11 cellular contexts compared by ENCODE assay signal in the genomic region with DNA sequence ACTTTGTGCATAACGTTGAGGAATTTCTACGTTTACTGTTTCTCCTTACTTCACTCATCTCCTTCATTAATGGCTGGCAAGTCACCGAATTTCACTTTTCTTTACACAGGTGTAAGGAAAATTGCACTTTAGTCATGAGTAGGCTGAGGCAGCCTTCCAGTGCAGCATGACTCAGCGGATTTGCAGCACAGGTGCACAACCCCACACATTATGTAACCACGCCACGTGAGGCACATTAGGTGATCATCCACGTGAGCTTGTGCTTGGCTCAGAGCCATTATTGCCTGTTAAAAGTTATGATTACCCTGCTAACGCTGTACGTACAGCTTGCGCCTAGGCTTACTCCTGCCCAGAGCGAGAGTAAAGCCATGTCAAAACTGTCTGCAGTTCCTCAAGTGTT.
DNase-seq lines count a peak whose midpoint lies in the region; ATAC-seq, FAIRE-seq and TF ChIP-seq lines count a peak whose summit lies in the region.
"Had no signal": no experiment of that assay in that cellular context is flagged by ENCODE, and none has a peak within 500 bp of the region (broad histone marks: within the 10 kb centered on the region; RNA-seq: fewer than 3 reads in every experiment).

No MANE protein-coding gene starts in this region.

- intact Hi-C loops in IMR-90 (cut with micrococcal nuclease) = no loop called here

- TF ChIP-seq CTCF in IMR-90 (conservative IDR thresholded peaks at IDR 0.05; ENCODE audit: low read depth, low read length) = no peak
- no peak for TF ChIP-seq CTCF in bronchial epithelial cell (IDR thresholded peaks at IDR 0.05; ENCODE audit: insufficient read depth, low read length, severe bottlenecking)

- no peak overlapping the region for H3K4ac ChIP-seq in IMR-90 (ENCODE audit: low read depth, low read length)

- no peak overlapping the region for H2AK9ac ChIP-seq in IMR-90 (replicated peaks; ENCODE audit: low read depth, low read length, poor library complexity)

- dilution Hi-C loops in IMR-90 (cut with HindIII; ENCODE audit: low sequenced_read_pairs, unreplicated experiment) = no loop called here

- H3K14ac ChIP-seq in IMR-90 (replicated peaks; ENCODE audit: low read depth, low read length) = no peak overlapping the region

- no peaks in the 10 kb centered on the region for H3K79me2 ChIP-seq in GM23248 (ENCODE audit: insufficient read depth)

- CTCF ChIA-PET in IMR-90 (lab: Yijun Ruan, JAX) = no interaction called here

- no peak for ATAC-seq in IMR-90 (ENCODE audit: low read depth)
- ATAC-seq in HG02759 (IDR thresholded peaks at IDR 0.05; ENCODE audit: unreplicated experiment) = no peak
- ATAC-seq: activated naive CD8-positive, alpha-beta T cell treated with anti-CD3 and anti-CD28 coated beads, Interleukin-2, amount 50 U/mL, for 24 hours had no signal

- no peak overlapping the region for H2BK20ac ChIP-seq in IMR-90 (ENCODE audit: low read depth, low read length)

- no peak overlapping the region for H4K91ac ChIP-seq in IMR-90 (ENCODE audit: insufficient read depth, low read depth, low read length)

- H3K4me1 ChIP-seq in IMR-90 (ENCODE audit: control insufficient read depth, insufficient read depth, low read length) (no peaks in the 10 kb centered on the region), GM23248 (ENCODE audit: insufficient read depth) (no peaks in the 10 kb centered on the region)

- no peak overlapping the region for H3K4me2 ChIP-seq in IMR-90 (ENCODE audit: low read depth, low read length)
- no peak overlapping the region for H3K4me2 ChIP-seq in GM23248 (ENCODE audit: unreplicated experiment)

- H3K56ac ChIP-seq in IMR-90 (ENCODE audit: extremely low read depth, insufficient read depth, low read length) = no peak overlapping the region

- H3K9me2 ChIP-seq in GM23248 (ENCODE audit: insufficient read depth) = no peaks in the 10 kb centered on the region

- H3K36me3 ChIP-seq in IMR-90 (ENCODE audit: control insufficient read depth, insufficient read depth, low read length) (no peaks in the 10 kb centered on the region), bronchial epithelial cell (ENCODE audit: control insufficient read depth, insufficient read depth, low read length) (no peaks in the 10 kb centered on the region), GM23248 (ENCODE audit: low read depth) (no peaks in the 10 kb centered on the region)

- no peak for TF ChIP-seq POLR2A in IMR-90 (IDR thresholded peaks at IDR 0.05; ENCODE audit: low read depth, low read length)

- POLR2A ChIA-PET in IMR-90 (lab: Charles Lee; ENCODE audit: unreplicated experiment) = no interaction called here

- H2AFZ ChIP-seq in IMR-90 (replicated peaks; ENCODE audit: low read length, poor library complexity) (no peak overlapping the region), GM23248 (no peak overlapping the region)

- BruUV-seq in IMR-90 (replicated peaks; lab: Mats Ljungman, UMichigan) = no TSS peak

- no peak overlapping the region for H4K5ac ChIP-seq in IMR-90 (ENCODE audit: low read depth, low read length)

- no peak overlapping the region for H2AK5ac ChIP-seq in IMR-90 (ENCODE audit: low read depth, low read length)

- no peak overlapping the region for H2BK5ac ChIP-seq in IMR-90 (ENCODE audit: low read depth, low read length, poor library complexity, severe bottlenecking)

- H4K20me1 ChIP-seq in IMR-90 (ENCODE audit: insufficient read depth, low read length) = no peaks in the 10 kb centered on the region
- H4K20me1 ChIP-seq in GM23248 (ENCODE audit: insufficient read depth) = no peaks in the 10 kb centered on the region

- TF ChIP-seq RAD21 in IMR-90 (IDR thresholded peaks at IDR 0.05; ENCODE audit: low read length) = no peak

- no peak overlapping the region for H4K8ac ChIP-seq in IMR-90 (ENCODE audit: low read depth in 2 of 2, low read length in 2 of 2)

- H3K4me3 ChIP-seq in IMR-90 (ENCODE audit: insufficient read depth, low read depth, low read length) (no peak overlapping the region), bronchial epithelial cell (ENCODE audit: low read depth, low read length) (no peak overlapping the region), GM23248 (no peak overlapping the region)

- whole genome bisulfite sequencing in IMR-90 (ENCODE audit: extremely low coverage in 2 of 2, insufficient read length in 1 of 2), 2 experiments = 17% methylated on average over 1 of the region's 11 CpGs; no CpG with 5 or more reads in 1 of the 2 experiments
- 44 to 55% methylated on average over 11 of the region's 11 CpGs for WGBS in GM23248 (ENCODE audit: low coverage in 1 of 2, low lambda C conversion rate in 2 of 2, missing lambda C conversion rate in 2 of 2), 2 experiments

- H3K27me3 ChIP-seq in IMR-90 (ENCODE audit: control insufficient read depth, insufficient read depth, low read length) = no peaks in the 10 kb centered on the region
- H3K27me3 ChIP-seq in bronchial epithelial cell (ENCODE audit: control insufficient read depth, insufficient read depth, low read length) = no peaks in the 10 kb centered on the region
- H3K27me3 ChIP-seq in GM23248 (replicated peaks; ENCODE audit: insufficient read depth) = no peaks in the 10 kb centered on the region

- no peak overlapping the region for H3K23ac ChIP-seq in IMR-90 (ENCODE audit: low read depth, low read length)

- FAIRE-seq in bronchial epithelial cell (lab: Jason Lieb, UNC) = peak; percentile 83

- no peak overlapping the region for H3K9ac ChIP-seq in IMR-90 (ENCODE audit: low read depth, low read length)
- no peak overlapping the region for H3K9ac ChIP-seq in GM23248

- H3F3A ChIP-seq in GM23248 (ENCODE audit: insufficient read depth) = no peaks in the 10 kb centered on the region

- no peak overlapping the region for H2BK120ac ChIP-seq in IMR-90 (ENCODE audit: low read depth, low read length)

- DNase-seq in IMR-90 (no peak), NCI-H2107 (lab: John Stamatoyannopoulos, UW) (peak; percentile 93), bronchial epithelial cell (ENCODE audit: low read depth) (peak; percentile 74), putamen (ENCODE audit: low spot score) (peak; percentile 58), dedifferentiated amniotic fluid mesenchymal stem cell (ENCODE audit: extremely low spot score) (no peak), GM19238 (ENCODE audit: insufficient read length, low spot score) (no peak), GM23248 (no peak)
- DNase-seq: activated naive CD8-positive, alpha-beta T cell treated with anti-CD3 and anti-CD28 coated beads, Interleukin-2, amount 50 U/mL, for 24 hours; stimulated activated CD4-positive, alpha-beta T cell treated with anti-CD3 and anti-CD28 coated beads, Interleukin-15, amount 100 ng/mL, for 24 hours had no signal

- H3K79me1 ChIP-seq in IMR-90 (ENCODE audit: low read depth in 1 of 2, low read length in 2 of 2) = no peaks in the 10 kb centered on the region

- no peak overlapping the region for H3K18ac ChIP-seq in IMR-90 (ENCODE audit: low read depth, low read length)

- H3K27ac ChIP-seq in IMR-90 (ENCODE audit: insufficient read depth, low read length) = no peak overlapping the region
- H3K27ac ChIP-seq in GM23248 = no peak overlapping the region
- H3K27ac ChIP-seq: RWPE1 had no signal

- in situ Hi-C loops in IMR-90 (cut with MboI; ENCODE audit: low sequenced_read_pairs) (loop anchor here (10.0 kb wide), 1 partner anchor 158 kb away; a partner anchor contains a TSS), GM23248 (cut with MboI) (no loop called here)

- no peak overlapping the region for H2BK15ac ChIP-seq in IMR-90 (ENCODE audit: low read depth, low read length)

- no peaks in the 10 kb centered on the region for H3K9me1 ChIP-seq in IMR-90 (ENCODE audit: insufficient read depth, low read length)

- H3K9me3 ChIP-seq in IMR-90 (ENCODE audit: control insufficient read depth, insufficient read depth, low read length) (no peaks in the 10 kb centered on the region), GM23248 (ENCODE audit: low read depth) (no peaks in the 10 kb centered on the region)

TF ChIP-seq in IMR-90, 13 proteins besides CTCF, POLR2A, EP300 and RAD21:
- TF ChIP-seq SMC3 (IDR thresholded peaks at IDR 0.05; ENCODE audit: low read depth, low read length) = no peak
- no peak for TF ChIP-seq BHLHE40 (IDR thresholded peaks at IDR 0.05; ENCODE audit: low read depth, low read length)
- peak; percentile 82 for TF ChIP-seq NFE2L2 (IDR thresholded peaks at IDR 0.05; ENCODE audit: low read depth, low read length)
TF ChIP-seq in IMR-90: peak in this region for 1.

Comparison
In these comparisons a context has a peak if more than half of its experiments do, and no peak if none do; other contexts are left out.
1. DNase-seq: peak in NCI-H2107 (single experiment), bronchial epithelial cell (single experiment) and putamen (single experiment); none in IMR-90 (single experiment), dedifferentiated amniotic fluid mesenchymal stem cell (single experiment), GM19238 (single experiment) and GM23248 (single experiment).